22 cellular contexts compared by ENCODE assay signal in genomic region chr10:21309427-21309826, GRCh38.
DNase-seq lines count a peak whose midpoint lies in the region; ATAC-seq, FAIRE-seq and TF ChIP-seq lines count a peak whose summit lies in the region.
"Had no signal": no experiment of that assay in that cellular context is flagged by ENCODE, and none has a peak within 500 bp of the region (broad histone marks: within the 10 kb centered on the region; RNA-seq: fewer than 3 reads in every experiment).

No MANE protein-coding gene starts in this region.

- H3K9ac ChIP-seq in HUES48 (ENCODE audit: low read depth, low read length), result no peak overlapping the region
- no peak overlapping the region for H3K9ac ChIP-seq in H1 (replicated peaks in 1 of 4; ENCODE audit: extremely low read depth in 1 of 4, low read depth in 3 of 4, low read length in 3 of 4)

- WGBS in H1 (ENCODE audit: extremely low coverage in 1 of 2, insufficient coverage in 1 of 2, insufficient read length in 1 of 2, insufficient replicate concordance in 2 of 2, low coverage in 1 of 2, low lambda C conversion rate in 2 of 2, missing lambda C conversion rate in 1 of 2), 2 experiments, result 76% methylated on average over 3 of the region's 3 CpGs; no CpG with 5 or more reads in 1 of the 2 experiments

- H2BK15ac ChIP-seq in H1 (ENCODE audit: low read length), result no peak overlapping the region

- no peak for FAIRE-seq in H1 (lab: Jason Lieb, UNC)
- FAIRE-seq: GM12892 had no signal

- H3K27me3 Mint-ChIP-seq in GM23338 (ENCODE audit: insufficient read depth, low read depth, poor library complexity) (peaks cover 9% of the 10 kb centered on the region), mesothelial cell of epicardium (ENCODE audit: low read depth) (no peaks in the 10 kb centered on the region)
- no peaks in the 10 kb centered on the region for H3K27me3 Mint-ChIP-seq in activated CD4-positive, alpha-beta T cell treated with anti-CD3 and anti-CD28 coated beads, Interleukin-2, amount 10 ng/mL, durations not matched to agents 24 days and 14 days
- H3K27me3 Mint-ChIP-seq: IgD-negative memory B cell had no signal

- H2BK20ac ChIP-seq in H1 (ENCODE audit: low read length), result 0 out of 2 replicates have a peak overlapping the region, but pooled peaks have one; percentile 34

- DNase-seq in GM23338 (ENCODE audit: low spot score) (no peak), H1 (ENCODE audit: low read depth in 1 of 2, low spot score in 2 of 2) (no peak), mesothelial cell of epicardium (ENCODE audit: low spot score in 2 of 2, unreplicated experiment in 2 of 2) (no peak), cerebellum (ENCODE audit: low spot score) (no peak), hypothalamus (lab: John Stamatoyannopoulos, UW) (no peak)
- DNase-seq in central memory CD4-positive, alpha-beta T cell, result no peak
- DNase-seq in activated CD4-positive, alpha-beta T cell treated with anti-CD3 and anti-CD28 coated beads, Interleukin-2, amount 10 ng/mL, durations not matched to agents 24 days and 14 days, result no peak
- DNase-seq: CD8-positive, alpha-beta memory T cell; Kasumi-1; NCI-H1417; NCI-H187; NCI-H446; NCI-H526; PC-9; SHP77 treated with DMSO at 0.1 percent for 48 hours; SW 1271 had no signal

- TF ChIP-seq CTCF in GM23338 (conservative IDR thresholded peaks at IDR 0.05; ENCODE audit: low read depth in 2 of 2) (peak in 1 of 2 experiments; percentile 39; a peak in 2 of 4 replicates), H1 (IDR thresholded peaks at IDR 0.05; ENCODE audit: control extremely low read depth in 1 of 3, insufficient read depth in 1 of 3, low read depth in 1 of 3, low read length in 3 of 3) (peak in 1 of 3 experiments; percentile 22; a peak in 1 of 4 replicates), mesothelial cell of epicardium (IDR thresholded peaks at IDR 0.05; ENCODE audit: unreplicated experiment) (no peak)

- peak; percentile 11 to 20; a peak in 2 of 4 replicates for TF ChIP-seq RAD21 in H1 (IDR thresholded peaks at IDR 0.05 in 1 of 2, conservative IDR thresholded peaks at IDR 0.05 in 1 of 2; ENCODE audit: low read depth in 2 of 2, low read length in 2 of 2)

- H3K9me3 Mint-ChIP-seq in GM23338 (no peaks in the 10 kb centered on the region), mesothelial cell of epicardium (no peaks in the 10 kb centered on the region)
- no peaks in the 10 kb centered on the region for H3K9me3 Mint-ChIP-seq in activated CD4-positive, alpha-beta T cell treated with anti-CD3 and anti-CD28 coated beads, Interleukin-2, amount 10 ng/mL, durations not matched to agents 24 days and 14 days
- H3K9me3 Mint-ChIP-seq: CD8-positive, alpha-beta memory T cell had no signal

- H3K9me2 ChIP-seq in GM23338 (ENCODE audit: insufficient read depth), result 0 out of 2 replicates have a peak, but pooled peaks cover 6% of the 10 kb centered on the region

- H3K4me2 ChIP-seq in GM23338 (no peak overlapping the region), H1 (ENCODE audit: insufficient read depth in 1 of 2, low read depth in 2 of 2, low read length in 2 of 2) (no peak overlapping the region)
- H3K4me2 ChIP-seq: PC-9 had no signal

- H3K79me2 ChIP-seq in GM23338 (replicated peaks; ENCODE audit: insufficient read depth) (no peaks in the 10 kb centered on the region), H1 (ENCODE audit: control insufficient read depth in 1 of 2, insufficient read depth in 2 of 2, low read length in 2 of 2) (no peaks in the 10 kb centered on the region)

- no peak overlapping the region for H4K8ac ChIP-seq in H1 (ENCODE audit: extremely low read depth, insufficient read depth, low read length)

- H3K4me3 ChIP-seq in GM23338, result no peak overlapping the region
- H3K4me3 ChIP-seq in HUES48 (ENCODE audit: low read depth, low read length), result no peak overlapping the region
- H3K4me3 ChIP-seq in H1 (ENCODE audit: extremely low read depth in 1 of 4, insufficient read depth in 2 of 4, low read depth in 3 of 4, low read length in 4 of 4), result no peak overlapping the region
- H3K4me3 ChIP-seq: PC-9, SK-N-MC had no signal

- H3K4me1 Mint-ChIP-seq in GM23338 (peaks cover 13% of the 10 kb centered on the region), mesothelial cell of epicardium (peaks cover 24% of the 10 kb centered on the region)
- H3K4me1 Mint-ChIP-seq in activated CD4-positive, alpha-beta T cell treated with anti-CD3 and anti-CD28 coated beads, Interleukin-2, amount 10 ng/mL, durations not matched to agents 24 days and 14 days, result no peaks in the 10 kb centered on the region
- H3K4me1 Mint-ChIP-seq: CD8-positive, alpha-beta memory T cell; IgD-negative memory B cell had no signal

- H3K36me3 Mint-ChIP-seq in GM23338 (ENCODE audit: low read depth) (no peaks in the 10 kb centered on the region), mesothelial cell of epicardium (no peaks in the 10 kb centered on the region)
- no peaks in the 10 kb centered on the region for H3K36me3 Mint-ChIP-seq in activated CD4-positive, alpha-beta T cell treated with anti-CD3 and anti-CD28 coated beads, Interleukin-2, amount 10 ng/mL, durations not matched to agents 24 days and 14 days (ENCODE audit: low read depth)
- H3K36me3 Mint-ChIP-seq: CD8-positive, alpha-beta memory T cell; IgD-negative memory B cell had no signal

- POLR2A ChIA-PET in H1 (lab: Charles Lee; ENCODE audit: partially characterized antibody), result interaction anchor here (0.6 to 1.3 kb wide), 4 partner anchors 13 to 304 kb away, joined by 3 read pairs; no protein-coding TSS in a partner anchor

- no peak overlapping the region for H3K14ac ChIP-seq in H1 (ENCODE audit: insufficient read length)

- peaks cover 19% of the 10 kb centered on the region for H3K4me1 ChIP-seq in GM23338 (ENCODE audit: insufficient read depth)
- H3K4me1 ChIP-seq in HUES48 (ENCODE audit: control insufficient read depth, insufficient read depth, low read length), result peaks cover 13% of the 10 kb centered on the region
- peaks cover 3 to 12% (median 6%) of the 10 kb centered on the region in 4 experiments; a peak in 5 of 7 replicates for H3K4me1 ChIP-seq in H1 (replicated peaks in 1 of 4; ENCODE audit: control insufficient read depth in 3 of 4, insufficient read depth in 4 of 4, low read length in 3 of 4)

- H2BK5ac ChIP-seq in H1 (ENCODE audit: low read depth, low read length), result no peak overlapping the region

- H2AFZ ChIP-seq in GM23338, result peak overlapping the region; percentile 19; the same call in 1 of the 2 replicates
- H2AFZ ChIP-seq in H1 (ENCODE audit: low read length), result no peak overlapping the region
- H2AFZ ChIP-seq: PC-9 had no signal

- H2AK5ac ChIP-seq in H1 (ENCODE audit: low read depth, low read length), result no peak overlapping the region

- no peak overlapping the region for H3K27ac Mint-ChIP-seq in GM23338
- H3K27ac Mint-ChIP-seq in mesothelial cell of epicardium, result peak overlapping the region; percentile 6
- H3K27ac Mint-ChIP-seq in activated CD4-positive, alpha-beta T cell treated with anti-CD3 and anti-CD28 coated beads, Interleukin-2, amount 10 ng/mL, durations not matched to agents 24 days and 14 days, result no peak overlapping the region
- H3K27ac Mint-ChIP-seq: CD8-positive, alpha-beta memory T cell; IgD-negative memory B cell had no signal

- TF ChIP-seq POLR2A in H1 (IDR thresholded peaks at IDR 0.05; ENCODE audit: control extremely low read depth in 1 of 2, low read depth in 2 of 2, low read length in 2 of 2), result no peak

- CTCF ChIA-PET in H1 (lab: Charles Lee; ENCODE audit: partially characterized antibody), result interaction anchor here (1.4 kb wide), 1 partner anchor 30 kb away, joined by 3 read pairs; no protein-coding TSS in a partner anchor

- H3K18ac ChIP-seq in H1 (ENCODE audit: extremely low read depth, low read length), result no peak overlapping the region

- H3K79me1 ChIP-seq in H1 (ENCODE audit: low read depth, low read length), result no peaks in the 10 kb centered on the region

- H2BK120ac ChIP-seq in H1 (replicated peaks; ENCODE audit: low read depth, low read length), result no peak overlapping the region

- H3K23me2 ChIP-seq in H1 (ENCODE audit: low read depth, low read length), result no peaks in the 10 kb centered on the region

- H3K4ac ChIP-seq in H1 (replicated peaks; ENCODE audit: insufficient read length, low read depth, low read length), result no peak overlapping the region

- H3K27me3 ChIP-seq in GM23338 (ENCODE audit: insufficient read depth) (no peaks in the 10 kb centered on the region), HUES48 (ENCODE audit: control insufficient read depth, insufficient read depth, low read length) (no peaks in the 10 kb centered on the region), H1 (replicated peaks in 1 of 4; ENCODE audit: control insufficient read depth in 3 of 4, extremely low read depth in 1 of 4, insufficient read depth in 3 of 4, low read length in 3 of 4) (no peaks in the 10 kb centered on the region)

- H4K20me1 ChIP-seq in GM23338 (replicated peaks; ENCODE audit: insufficient read depth) (no peaks in the 10 kb centered on the region), H1 (replicated peaks in 1 of 2; ENCODE audit: control insufficient read depth in 1 of 2, insufficient read depth in 2 of 2, low read length in 2 of 2) (no peaks in the 10 kb centered on the region)

- ATAC-seq in GM23338, result peak; percentile 23; the same call in 1 of the 3 replicates

- peaks cover 6% of the 10 kb centered on the region; the same call in 1 of the 2 replicates for H3F3A ChIP-seq in GM23338 (replicated peaks; ENCODE audit: low read depth)

- H3K56ac ChIP-seq in H1 (replicated peaks; ENCODE audit: insufficient read length, low read depth, low read length), result no peak overlapping the region

- H3K4me3 Mint-ChIP-seq in GM23338, result no peak overlapping the region
- H3K4me3 Mint-ChIP-seq in mesothelial cell of epicardium, result no peak overlapping the region
- no peak overlapping the region for H3K4me3 Mint-ChIP-seq in activated CD4-positive, alpha-beta T cell treated with anti-CD3 and anti-CD28 coated beads, Interleukin-2, amount 10 ng/mL, durations not matched to agents 24 days and 14 days
- H3K4me3 Mint-ChIP-seq: CD8-positive, alpha-beta memory T cell; IgD-negative memory B cell had no signal

- H3K23ac ChIP-seq in H1 (ENCODE audit: insufficient read length), result no peak overlapping the region

- H3K27ac ChIP-seq in GM23338 (ENCODE audit: low read depth) (no peak overlapping the region), HUES48 (ENCODE audit: low read depth, low read length) (peak overlapping the region; percentile 11), H1 (ENCODE audit: low read depth, low read length) (no peak overlapping the region)
- H3K27ac ChIP-seq: C4-2B, PC-9, RWPE1, SK-N-MC had no signal

- H3K9me3 ChIP-seq in HUES48 (ENCODE audit: control insufficient read depth, insufficient read depth, low read length) (no peaks in the 10 kb centered on the region), H1 (ENCODE audit: insufficient read depth in 2 of 2, low read depth in 1 of 2, low read length in 1 of 2) (no peaks in the 10 kb centered on the region)

- H3K36me3 ChIP-seq in GM23338 (ENCODE audit: insufficient read depth) (no peaks in the 10 kb centered on the region), HUES48 (ENCODE audit: control insufficient read depth, insufficient read depth, low read length) (no peaks in the 10 kb centered on the region), H1 (ENCODE audit: control insufficient read depth in 2 of 4, insufficient read depth in 4 of 4, low read length in 3 of 4) (no peaks in the 10 kb centered on the region)

- no peak overlapping the region for H4K5ac ChIP-seq in H1 (ENCODE audit: insufficient read length, low read depth, low read length)

- TF ChIP-seq EP300 in H1 (IDR thresholded peaks at IDR 0.05; ENCODE audit: borderline replicate concordance in 1 of 2, low read depth in 2 of 2, low read length in 2 of 2), result no peak

- no peak overlapping the region for H4K91ac ChIP-seq in H1 (replicated peaks; ENCODE audit: insufficient read length, low read length)

- H2BK12ac ChIP-seq in H1 (ENCODE audit: low read depth, low read length), result no peak overlapping the region

- intact Hi-C loops in activated CD4-positive, alpha-beta T cell treated with anti-CD3 and anti-CD28 coated beads, Interleukin-2, amount 10 ng/mL, durations not matched to agents 24 days and 14 days (cut with micrococcal nuclease), result no loop called here
